Comparison of ENCODE assay signal across 9 cellular contexts in the genomic region with DNA sequence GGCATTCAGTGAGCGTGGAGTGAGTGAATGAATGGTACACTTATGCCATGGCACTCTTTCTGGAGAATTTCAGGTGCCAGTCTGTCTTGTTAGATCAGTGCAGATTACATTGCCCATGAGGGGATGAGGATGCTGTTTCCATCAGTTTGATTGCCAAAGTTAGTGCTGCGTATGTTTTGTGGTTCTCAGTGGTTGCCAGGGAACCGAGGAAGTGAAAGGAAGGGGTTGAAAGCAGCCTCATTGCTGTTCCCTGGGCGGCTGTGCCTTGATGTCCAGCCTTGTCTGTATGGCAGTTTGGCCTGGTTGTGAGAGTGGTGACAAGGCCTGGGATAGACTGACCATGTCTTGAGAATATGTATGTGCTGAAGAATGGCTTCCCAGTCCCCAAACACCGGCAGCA. TPM values are rescaled to one million over a fixed set of nuclear protein-coding genes. Genes with fewer than 3 reads are reported as not detected.
A peak's percentile ranks its signal among the peaks of the same experiment; 100 is the strongest.
DNase-seq lines count a peak whose midpoint lies in the region; ATAC-seq lines count a peak whose summit lies in the region.
"Had no signal": no experiment of that assay in that cellular context is flagged by ENCODE, and none has a peak within 500 bp of the region (broad histone marks: within the 10 kb centered on the region; RNA-seq: fewer than 3 reads in every experiment).

No MANE protein-coding gene starts in this region.

- peak overlapping the region; percentile 20 to 95 (median 79) for H3K27ac Mint-ChIP-seq in naive thymus-derived CD8-positive, alpha-beta T cell

- no peaks in the 10 kb centered on the region for H3K9me3 Mint-ChIP-seq in naive thymus-derived CD8-positive, alpha-beta T cell

- peak; percentile 67 for ATAC-seq in naive thymus-derived CD8-positive, alpha-beta T cell
- no peak for ATAC-seq in HG02973 (IDR thresholded peaks at IDR 0.05; ENCODE audit: unreplicated experiment)

- peaks cover 0 to 22% (median 4%) of the 10 kb centered on the region in 3 donors for H3K36me3 Mint-ChIP-seq in naive thymus-derived CD8-positive, alpha-beta T cell

- DNase-seq in stimulated activated naive CD4-positive, alpha-beta T cell (lab: John Stamatoyannopoulos, UW): peak in 5 of 6 experiments; percentile 8 to 39 (median 26)
- DNase-seq in stimulated activated naive CD4-positive, alpha-beta T cell treated with Interleukin-2 at 50 U/mL for 16 hours (lab: John Stamatoyannopoulos, UW): no peak
- DNase-seq in naive thymus-derived CD8-positive, alpha-beta T cell: peak in 6 of 10 donors; percentile 18 to 63 (median 53)
- no peak for DNase-seq in T-helper 9 cell
- no peak for DNase-seq in stimulated activated CD4-positive, alpha-beta T cell treated with anti-CD3 and anti-CD28 coated beads, Interleukin-1b, Interleukin-23, amount 100 ng/mL, for 48 hours
- DNase-seq in stimulated activated CD8-positive, alpha-beta memory T cell treated with anti-CD3 and anti-CD28 coated beads, Interleukin-4, amount 100 ng/mL, for 48 hours: no peak
- DNase-seq: DMS79 treated with DMSO at 0.1 percent for 48 hours had no signal

- H3K4me1 Mint-ChIP-seq in naive thymus-derived CD8-positive, alpha-beta T cell: peaks cover 26 to 88% (median 66%) of the 10 kb centered on the region in 4 donors

- H3K27me3 Mint-ChIP-seq in naive thymus-derived CD8-positive, alpha-beta T cell: no peaks in the 10 kb centered on the region

- peak overlapping the region in 8 of 10 donors; percentile 7 to 60 (median 36) for H3K4me3 Mint-ChIP-seq in naive thymus-derived CD8-positive, alpha-beta T cell

- peak overlapping the region; percentile 66 for H3K27ac ChIP-seq in cingulate gyrus (ENCODE audit: low read depth, low read length)

- POLR2A ChIA-PET in naive thymus-derived CD8-positive, alpha-beta T cell (lab: Charles Lee): interaction anchor here (0.6 kb wide), 1 partner anchor 19 kb away, joined by 3 read pairs; no protein-coding TSS in a partner anchor

RNA-seq across cellular contexts. Expression of gene WBP1L, which starts 30.2 kb away (rescaled TPM):
- total RNA-seq in naive thymus-derived CD8-positive, alpha-beta T cell: 10 to 100 TPM; 32.6 to 35.6 TPM
- 10 to 100 TPM; 22.6 to 28.2 (median 24.1) TPM for polyA plus RNA-seq in naive thymus-derived CD8-positive, alpha-beta T cell

RNA-seq across cellular contexts. Expression of gene SFXN2, which starts 59.5 kb away (rescaled TPM):
- 10 to 100 TPM; 30.0 to 32.6 TPM for total RNA-seq in naive thymus-derived CD8-positive, alpha-beta T cell
- polyA plus RNA-seq in naive thymus-derived CD8-positive, alpha-beta T cell: 10 to 100 TPM in 1 of 3 donors, 1 to 10 TPM in 2; 6.6 to 16.5 (median 9.0) TPM

RNA-seq across cellular contexts. Expression of gene ARL3, which starts 59.8 kb away (rescaled TPM):
- total RNA-seq in naive thymus-derived CD8-positive, alpha-beta T cell: 1 to 10 TPM; 3.6 to 3.8 TPM
- polyA plus RNA-seq in naive thymus-derived CD8-positive, alpha-beta T cell: 1 to 10 TPM; 3.7 to 4.4 (median 3.9) TPM

Comparison
In these comparisons a context has a peak if more than half of its experiments do, and no peak if none do; other contexts are left out.
1. DNase-seq: peak in stimulated activated naive CD4-positive, alpha-beta T cell (5 of 6) and naive thymus-derived CD8-positive, alpha-beta T cell (6 of 10); none in stimulated activated naive CD4-positive, alpha-beta T cell treated with Interleukin-2 at 50 U/mL for 16 hours (single experiment), T-helper 9 cell (single experiment), stimulated activated CD4-positive, alpha-beta T cell treated with anti-CD3 and anti-CD28 coated beads, Interleukin-1b, Interleukin-23, amount 100 ng/mL, for 48 hours (single experiment) and stimulated activated CD8-positive, alpha-beta memory T cell treated with anti-CD3 and anti-CD28 coated beads, Interleukin-4, amount 100 ng/mL, for 48 hours (single experiment).